In genomic region chr12:109134186-109134917, GRCh38 we compare ENCODE assay signal across 8 cellular contexts. TPM values are rescaled to one million over a fixed set of nuclear protein-coding genes. Genes with fewer than 3 reads are reported as not detected.
DNase-seq lines count a peak whose midpoint lies in the region; FAIRE-seq and TF ChIP-seq lines count a peak whose summit lies in the region.

No MANE protein-coding gene starts in this region.

- no peak overlapping the region for H3K27ac ChIP-seq in endothelial cell of umbilical vein (ENCODE audit: insufficient read depth, low read depth, low read length)

- H3K4me1 ChIP-seq in endothelial cell of umbilical vein (ENCODE audit: control insufficient read depth, extremely low read depth, insufficient read depth, low read length) = no peaks in the 10 kb centered on the region

- TF ChIP-seq POLR2A in endothelial cell of umbilical vein (IDR thresholded peaks at IDR 0.05; ENCODE audit: low read depth, low read length) = no peak

- TF ChIP-seq CTCF in Calu3 (IDR thresholded peaks at IDR 0.05; ENCODE audit: unreplicated experiment) (peak; percentile 72), endothelial cell of umbilical vein (IDR thresholded peaks at IDR 0.05; ENCODE audit: extremely low read depth in 1 of 2, insufficient read depth in 1 of 2, low read depth in 1 of 2, low read length in 2 of 2) (peak; percentile 45 to 63)

- no peak overlapping the region for H3K4me3 ChIP-seq in endothelial cell of umbilical vein (replicated peaks in 1 of 3; ENCODE audit: insufficient read depth in 1 of 3, low read depth in 1 of 3, low read length in 3 of 3)

- no peak overlapping the region for H3K27ac Mint-ChIP-seq in Calu3 (ENCODE audit: unreplicated experiment)

- no peaks in the 10 kb centered on the region for H3K36me3 ChIP-seq in endothelial cell of umbilical vein (ENCODE audit: control insufficient read depth in 2 of 2, extremely low read depth in 1 of 2, insufficient read depth in 2 of 2, low read length in 2 of 2)

- CTCF ChIA-PET in Calu3 (lab: Charles Lee) (interaction anchor here (0.9 to 1.3 kb wide), 2 partner anchors 20 to 23 kb away, joined by 3 to 4 read pairs; no protein-coding TSS in a partner anchor), endothelial cell of umbilical vein (lab: Charles Lee) (interaction anchor here (1.3 to 2.2 kb wide), 3 partner anchors 12 to 251 kb away, joined by 5 to 12 read pairs (median 11); no protein-coding TSS in a partner anchor)

- intact Hi-C loops in Calu3 (cut with micrococcal nuclease; ENCODE audit: unreplicated experiment) (loop anchor here (1.0 kb wide), 1 partner anchor 251 kb away; no protein-coding TSS in a partner anchor), endothelial cell of umbilical vein (cut with micrococcal nuclease) (loop anchor here (2.0 kb wide), 1 partner anchor 250 kb away; no protein-coding TSS in a partner anchor)

- H3K9me3 ChIP-seq in endothelial cell of umbilical vein (replicated peaks; ENCODE audit: control insufficient read depth, insufficient read depth, low read length) = no peaks in the 10 kb centered on the region

- dilution Hi-C loops in endothelial cell of umbilical vein (cut with MboI; ENCODE audit: extremely low pct_ligation_motif_present, low sequenced_read_pairs) = no loop called here

- no peak overlapping the region for H2AFZ ChIP-seq in endothelial cell of umbilical vein (ENCODE audit: low read depth, low read length)

- peaks cover 5% of the 10 kb centered on the region for H3K9me3 Mint-ChIP-seq in Calu3 (ENCODE audit: low read depth, unreplicated experiment)

- BruUV-seq in Calu3 (replicated peaks; lab: Mats Ljungman, UMichigan) = no TSS peak
- no TSS peak for BruUV-seq in endothelial cell of umbilical vein (replicated peaks; lab: Mats Ljungman, UMichigan)

- no peaks in the 10 kb centered on the region for H3K36me3 Mint-ChIP-seq in Calu3 (ENCODE audit: insufficient read depth, unreplicated experiment)

- H3K4me2 ChIP-seq in endothelial cell of umbilical vein (ENCODE audit: insufficient read depth, low read length) = no peak overlapping the region

- no peak overlapping the region for H3K9ac ChIP-seq in endothelial cell of umbilical vein (replicated peaks; ENCODE audit: extremely low read depth, insufficient read depth, low read length)

- H3K27me3 Mint-ChIP-seq in Calu3 (ENCODE audit: unreplicated experiment) = peaks cover 52% of the 10 kb centered on the region

- H3K4me1 Mint-ChIP-seq in Calu3 (ENCODE audit: low read depth, unreplicated experiment) = no peaks in the 10 kb centered on the region

- no peaks in the 10 kb centered on the region for H3K79me2 ChIP-seq in endothelial cell of umbilical vein (ENCODE audit: control insufficient read depth, insufficient read depth, low read length)

- H3K27me3 ChIP-seq in endothelial cell of umbilical vein (ENCODE audit: control insufficient read depth in 2 of 2, insufficient read depth in 2 of 2, low read length in 2 of 2) = no peaks in the 10 kb centered on the region

- H3K9me1 ChIP-seq in endothelial cell of umbilical vein (replicated peaks; ENCODE audit: control insufficient read depth, extremely low read depth, insufficient read depth, low read length) = no peaks in the 10 kb centered on the region

- no peak overlapping the region for H3K4me3 Mint-ChIP-seq in Calu3 (ENCODE audit: low read depth, unreplicated experiment)

- DNase-seq in Calu3 (peak; percentile 51), NCI-H226 (peak; percentile 44), endothelial cell of umbilical vein (ENCODE audit: low read depth, low spot score) (no peak), myocyte (ENCODE audit: low read depth) (peak; percentile 81), middle frontal gyrus (ENCODE audit: extremely low spot score, low spot score) (no peak), NCI-H2081 treated with DMSO at 0.1 percent for 48 hours (lab: John Stamatoyannopoulos, UW) (no peak), NCI-H510A (lab: John Stamatoyannopoulos, UW) (no peak), inferior parietal cortex (ENCODE audit: extremely low spot score) (no peak)

- no peaks in the 10 kb centered on the region for H4K20me1 ChIP-seq in endothelial cell of umbilical vein (replicated peaks; ENCODE audit: control insufficient read depth, extremely low read depth, insufficient read depth, low read length)

- POLR2A ChIA-PET in endothelial cell of umbilical vein (lab: Charles Lee) = interaction anchor here (1.0 kb wide), 1 partner anchor 420 kb away, joined by 3 read pairs; no protein-coding TSS in a partner anchor

- FAIRE-seq in endothelial cell of umbilical vein (lab: Jason Lieb, UNC) = peak; percentile 4

TF ChIP-seq in endothelial cell of umbilical vein, 7 proteins besides CTCF, POLR2A, EP300 and RAD21:
- TF ChIP-seq EZH2 (IDR thresholded peaks at IDR 0.05; ENCODE audit: borderline replicate concordance, low read depth, low read length, severe bottlenecking) = no peak
- TF ChIP-seq FOS (IDR thresholded peaks at IDR 0.05; ENCODE audit: borderline replicate concordance, insufficient read depth, low read length) = no peak
- TF ChIP-seq GATA2 (IDR thresholded peaks at IDR 0.05; ENCODE audit: insufficient read depth, insufficient read length, low read depth, low read length) = no peak
- TF ChIP-seq MYC (IDR thresholded peaks at IDR 0.05; ENCODE audit: low read depth, low read length) = no peak
- no peak for TF ChIP-seq MAX (IDR thresholded peaks at IDR 0.05; ENCODE audit: insufficient read depth, insufficient read length)
- no peak for TF ChIP-seq JUN (IDR thresholded peaks at IDR 0.05; ENCODE audit: borderline replicate concordance, insufficient read depth, insufficient read length, low read depth)
- no peak for TF ChIP-seq POLR2AphosphoS5 (IDR thresholded peaks at IDR 0.05; ENCODE audit: insufficient read depth, low read depth, low read length)

RNA-seq across cellular contexts. Expression of gene ACACB, which starts 18.0 kb away (rescaled TPM):
- total RNA-seq in Calu3 (2022) (6.2 and 6.8 TPM in 2 replicates), endothelial cell of umbilical vein (3.9 and 5.7 TPM in 2 replicates), myocyte (8.7 and 10.5 TPM in 2 replicates)
- polyA plus RNA-seq in endothelial cell of umbilical vein = 0.72 and 1.3 TPM in 2 replicates
- polyA plus RNA-seq in endothelial cell of umbilical vein (2011; cell fraction: cytosol; rRNA removed) = 0.90 and 1.1 TPM in 2 replicates
- polyA plus RNA-seq in endothelial cell of umbilical vein (2011; cell fraction: nucleus; rRNA removed) = 5.7 and 8.3 TPM in 2 replicates
- 1.1 and 1.2 TPM in 2 replicates for polyA plus RNA-seq in endothelial cell of umbilical vein (2012)
- 2.6 and 5.3 TPM in 2 replicates for polyA minus RNA-seq in endothelial cell of umbilical vein
- 5.4 TPM for polyA minus RNA-seq in endothelial cell of umbilical vein (2011; cell fraction: cytosol; rRNA and poly(A)+ RNA removed)
- polyA minus RNA-seq in endothelial cell of umbilical vein (2011; cell fraction: nucleus; rRNA and poly(A)+ RNA removed) = 8.5 and 9.1 TPM in 2 replicates
- polyA plus RNA-seq in myocyte (2012) = 5.5 TPM

RNA-seq across cellular contexts. Expression of gene UNG, which starts 37.0 kb away (rescaled TPM):
- total RNA-seq in Calu3 (2022) = 77.7 and 79.2 TPM in 2 replicates
- total RNA-seq in endothelial cell of umbilical vein = 45.4 and 46.7 TPM in 2 replicates
- 17.1 and 21.5 TPM in 2 replicates for polyA plus RNA-seq in endothelial cell of umbilical vein
- 26.4 and 30.1 TPM in 2 replicates for polyA plus RNA-seq in endothelial cell of umbilical vein (2011; cell fraction: cytosol; rRNA removed)
- polyA plus RNA-seq in endothelial cell of umbilical vein (2011; cell fraction: nucleus; rRNA removed) = 16.5 and 22.5 TPM in 2 replicates
- 34.4 and 40.7 TPM in 2 replicates for polyA plus RNA-seq in endothelial cell of umbilical vein (2012)
- 11.5 and 12.2 TPM in 2 replicates for polyA minus RNA-seq in endothelial cell of umbilical vein
- 17.3 TPM for polyA minus RNA-seq in endothelial cell of umbilical vein (2011; cell fraction: cytosol; rRNA and poly(A)+ RNA removed)
- 7.6 and 8.9 TPM in 2 replicates for polyA minus RNA-seq in endothelial cell of umbilical vein (2011; cell fraction: nucleus; rRNA and poly(A)+ RNA removed)
- total RNA-seq in myocyte = 29.8 and 36.0 TPM in 2 replicates
- 29.4 TPM for polyA plus RNA-seq in myocyte (2012)

RNA-seq across cellular contexts. Expression of gene ALKBH2, which starts 41.1 kb away (rescaled TPM):
- total RNA-seq in Calu3 (2022) = 43.1 and 43.2 TPM in 2 replicates
- 5.4 TPM in 2 replicates for total RNA-seq in endothelial cell of umbilical vein
- 5.9 and 7.3 TPM in 2 replicates for polyA plus RNA-seq in endothelial cell of umbilical vein
- 6.6 and 7.2 TPM in 2 replicates for polyA plus RNA-seq in endothelial cell of umbilical vein (2011; cell fraction: cytosol; rRNA removed)
- polyA plus RNA-seq in endothelial cell of umbilical vein (2011; cell fraction: nucleus; rRNA removed) = 17.5 and 21.2 TPM in 2 replicates
- polyA plus RNA-seq in endothelial cell of umbilical vein (2012) = 13.4 and 13.6 TPM in 2 replicates
- polyA minus RNA-seq in endothelial cell of umbilical vein = 4.1 and 5.5 TPM in 2 replicates
- polyA minus RNA-seq in endothelial cell of umbilical vein (2011; cell fraction: cytosol; rRNA and poly(A)+ RNA removed) = 12.8 TPM
- polyA minus RNA-seq in endothelial cell of umbilical vein (2011; cell fraction: nucleus; rRNA and poly(A)+ RNA removed) = 4.5 and 5.4 TPM in 2 replicates
- total RNA-seq in myocyte = 9.3 and 16.1 TPM in 2 replicates
- polyA plus RNA-seq in myocyte (2012) = 19.2 TPM

Comparison
In these comparisons a context has a peak if more than half of its experiments do, and no peak if none do; other contexts are left out.
1. DNase-seq: peak in Calu3 (single experiment), NCI-H226 (single experiment) and myocyte (single experiment); none in endothelial cell of umbilical vein (single experiment), middle frontal gyrus (single experiment), NCI-H2081 treated with DMSO at 0.1 percent for 48 hours (single experiment), NCI-H510A (single experiment) and inferior parietal cortex (single experiment).